In genomic region chr6:125338381-125338780, GRCh38 we compare ENCODE assay signal across 27 cellular contexts.
"Had no signal": no experiment of that assay in that cellular context is flagged by ENCODE, and none has a peak within 500 bp of the region (broad histone marks: within the 10 kb centered on the region; RNA-seq: fewer than 3 reads in every experiment).

No MANE protein-coding gene starts in this region.

- DNase-seq: stimulated activated CD4-positive, alpha-beta T cell treated with anti-CD3 and anti-CD28 coated beads, Interleukin-2, amount 100 ng/mL, for 48 hours; stimulated activated CD4-positive, alpha-beta T cell treated with anti-CD3 and anti-CD28 coated beads, Interleukin-4, amount 100 ng/mL, for 1 hour; stimulated activated CD4-positive, alpha-beta T cell treated with anti-CD3 and anti-CD28 coated beads, Interleukin-4, amount 100 ng/mL, for 24 hours; stimulated activated CD4-positive, alpha-beta T cell treated with anti-CD3 and anti-CD28 coated beads, Interleukin-4, amount 100 ng/mL, for 4 hours; stimulated activated CD8-positive, alpha-beta memory T cell treated with anti-CD3 and anti-CD28 coated beads, Interleukin-4, amount 100 ng/mL, for 48 hours; stimulated activated naive B cell treated with anti-CD40 and anti-IgM and Interleukin-4, amounts not matched to agents 10 μg/mL and 1 μg/mL and 100 μg/mL, for 72 hours; stimulated activated naive CD4-positive, alpha-beta T cell; stimulated activated naive CD4-positive, alpha-beta T cell treated with Interleukin-2 at 50 U/mL for 16 hours; stimulated activated naive CD8-positive, alpha-beta T cell treated with anti-CD3 and anti-CD28 coated beads, Interleukin-15, amount 100 ng/mL, for 72 hours; stimulated activated naive CD8-positive, alpha-beta T cell treated with anti-CD3 and anti-CD28 coated beads, Interleukin-15, Interleukin-2, amounts not matched to agents 100 U/mL and 50 U/mL, for 24 hours; stomach; substantia nigra; testis; thyroid gland; tibial artery; transverse colon; upper lobe of left lung; upper lobe of right lung; uterus had no signal

- H3K4me1 Mint-ChIP-seq: stimulated activated effector memory CD8-positive, alpha-beta T cell treated with anti-CD3 and anti-CD28 coated beads, Interleukin-12 subunit alpha, Interleukin-12 subunit beta, amount 100 ng/mL, for 72 hours; stimulated activated memory B cell treated with anti-CD40 and anti-IgM and Interleukin-4, amounts not matched to agents 10 μg/mL and 1 μg/mL and 100 μg/mL, for 72 hours; stimulated activated naive B cell treated with anti-CD40 and anti-IgM and Interleukin-4, amounts not matched to agents 10 μg/mL and 1 μg/mL and 100 μg/mL, for 72 hours; stimulated activated naive CD8-positive, alpha-beta T cell treated with anti-CD3 and anti-CD28 coated beads, Interleukin-15, amount 100 ng/mL, for 72 hours had no signal

- H3K27me3 ChIP-seq: suprapubic skin, testis, thyroid gland, tibial artery, tibial nerve, upper lobe of left lung, uterus, vagina had no signal

- ATAC-seq: stimulated activated effector memory CD8-positive, alpha-beta T cell treated with anti-CD3 and anti-CD28 coated beads, Interleukin-12 subunit alpha, Interleukin-12 subunit beta, amount 100 ng/mL, for 72 hours; stimulated activated memory B cell treated with anti-CD40 and anti-IgM and Interleukin-4, amounts not matched to agents 10 μg/mL and 1 μg/mL and 100 μg/mL, for 72 hours; stimulated activated naive B cell treated with anti-CD40 and anti-IgM and Interleukin-4, amounts not matched to agents 10 μg/mL and 1 μg/mL and 100 μg/mL, for 72 hours; stimulated activated naive CD8-positive, alpha-beta T cell treated with anti-CD3 and anti-CD28 coated beads, Interleukin-15, amount 100 ng/mL, for 72 hours; stimulated activated naive CD8-positive, alpha-beta T cell treated with anti-CD3 and anti-CD28 coated beads, Interleukin-15, Interleukin-2, amounts not matched to agents 100 U/mL and 50 U/mL, for 24 hours; upper lobe of right lung had no signal

- H3K9me3 ChIP-seq: stomach, suprapubic skin, testis, thoracic aorta, thyroid gland, tibial artery, upper lobe of right lung, uterus, vagina had no signal

- H3K27ac ChIP-seq: stomach, suprapubic skin, testis, thoracic aorta, thyroid gland, tibial artery, tibial nerve, transverse colon, upper lobe of left lung, upper lobe of right lung, uterus, vagina had no signal

- H3K27ac Mint-ChIP-seq: stimulated activated effector memory CD8-positive, alpha-beta T cell treated with anti-CD3 and anti-CD28 coated beads, Interleukin-12 subunit alpha, Interleukin-12 subunit beta, amount 100 ng/mL, for 72 hours; stimulated activated memory B cell treated with anti-CD40 and anti-IgM and Interleukin-4, amounts not matched to agents 10 μg/mL and 1 μg/mL and 100 μg/mL, for 72 hours; stimulated activated naive B cell treated with anti-CD40 and anti-IgM and Interleukin-4, amounts not matched to agents 10 μg/mL and 1 μg/mL and 100 μg/mL, for 72 hours; stimulated activated naive CD8-positive, alpha-beta T cell treated with anti-CD3 and anti-CD28 coated beads, Interleukin-15, amount 100 ng/mL, for 72 hours; stimulated activated naive CD8-positive, alpha-beta T cell treated with anti-CD3 and anti-CD28 coated beads, Interleukin-15, Interleukin-2, amounts not matched to agents 100 ng/mL and 50 ng/mL, for 24 hours; type B pancreatic cell had no signal

- H3K36me3 ChIP-seq: stomach, suprapubic skin, thoracic aorta, thyroid gland, tibial artery, tibial nerve, transverse colon, upper lobe of left lung, upper lobe of right lung, uterus, vagina had no signal

- H3K4me1 ChIP-seq: stomach, suprapubic skin, thyroid gland, tibial nerve, transverse colon, upper lobe of left lung, upper lobe of right lung, uterus, vagina had no signal

- H3K9me3 Mint-ChIP-seq: stimulated activated effector memory CD8-positive, alpha-beta T cell treated with anti-CD3 and anti-CD28 coated beads, Interleukin-12 subunit alpha, Interleukin-12 subunit beta, amount 100 ng/mL, for 72 hours; stimulated activated memory B cell treated with anti-CD40 and anti-IgM and Interleukin-4, amounts not matched to agents 10 μg/mL and 1 μg/mL and 100 μg/mL, for 72 hours; stimulated activated naive B cell treated with anti-CD40 and anti-IgM and Interleukin-4, amounts not matched to agents 10 μg/mL and 1 μg/mL and 100 μg/mL, for 72 hours; stimulated activated naive CD8-positive, alpha-beta T cell treated with anti-CD3 and anti-CD28 coated beads, Interleukin-15, amount 100 ng/mL, for 72 hours; stimulated activated naive CD8-positive, alpha-beta T cell treated with anti-CD3 and anti-CD28 coated beads, Interleukin-15, Interleukin-2, amounts not matched to agents 100 ng/mL and 50 ng/mL, for 24 hours had no signal

- H3K4me3 ChIP-seq: stomach, suprapubic skin, testis, thoracic aorta, thyroid gland, tibial artery, tibial nerve, transverse colon, upper lobe of left lung, upper lobe of right lung, uterus, vagina had no signal

- H3K36me3 Mint-ChIP-seq: stimulated activated effector memory CD8-positive, alpha-beta T cell treated with anti-CD3 and anti-CD28 coated beads, Interleukin-12 subunit alpha, Interleukin-12 subunit beta, amount 100 ng/mL, for 72 hours; stimulated activated memory B cell treated with anti-CD40 and anti-IgM and Interleukin-4, amounts not matched to agents 10 μg/mL and 1 μg/mL and 100 μg/mL, for 72 hours; stimulated activated naive B cell treated with anti-CD40 and anti-IgM and Interleukin-4, amounts not matched to agents 10 μg/mL and 1 μg/mL and 100 μg/mL, for 72 hours; type B pancreatic cell had no signal

- H3K4me3 Mint-ChIP-seq: stimulated activated effector memory CD8-positive, alpha-beta T cell treated with anti-CD3 and anti-CD28 coated beads, Interleukin-12 subunit alpha, Interleukin-12 subunit beta, amount 100 ng/mL, for 72 hours; stimulated activated memory B cell treated with anti-CD40 and anti-IgM and Interleukin-4, amounts not matched to agents 10 μg/mL and 1 μg/mL and 100 μg/mL, for 72 hours; stimulated activated naive B cell treated with anti-CD40 and anti-IgM and Interleukin-4, amounts not matched to agents 10 μg/mL and 1 μg/mL and 100 μg/mL, for 72 hours; stimulated activated naive CD8-positive, alpha-beta T cell treated with anti-CD3 and anti-CD28 coated beads, Interleukin-15, amount 100 ng/mL, for 72 hours; stimulated activated naive CD8-positive, alpha-beta T cell treated with anti-CD3 and anti-CD28 coated beads, Interleukin-15, Interleukin-2, amounts not matched to agents 100 ng/mL and 50 ng/mL, for 24 hours; type B pancreatic cell had no signal
